ENCODE assay signal across 24 cellular contexts in the genomic region with DNA sequence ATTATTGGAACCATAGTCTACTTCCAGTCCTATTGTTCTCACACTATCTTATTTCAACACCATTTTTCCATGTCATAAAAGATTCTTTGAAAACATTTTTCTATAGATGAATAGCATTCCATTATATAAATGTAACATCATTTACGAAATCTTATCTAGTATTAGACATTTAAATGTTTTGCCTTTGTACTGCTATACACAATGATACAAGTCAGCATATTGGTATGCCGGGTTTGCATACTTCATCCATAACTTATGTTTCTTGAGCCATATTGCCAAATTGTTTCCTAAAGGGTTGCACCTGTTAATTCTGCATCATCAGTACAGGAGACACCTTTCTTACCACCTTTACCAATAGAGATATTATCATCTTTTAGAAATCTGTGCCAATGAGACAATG.
DNase-seq lines count a peak whose midpoint lies in the region; ATAC-seq, FAIRE-seq and TF ChIP-seq lines count a peak whose summit lies in the region.
"Had no signal": no experiment of that assay in that cellular context is flagged by ENCODE, and none has a peak within 500 bp of the region (broad histone marks: within the 10 kb centered on the region; RNA-seq: fewer than 3 reads in every experiment).

No MANE protein-coding gene starts in this region.

- no peak overlapping the region for H3K4me2 ChIP-seq in mammary epithelial cell (ENCODE audit: insufficient read depth, low read depth, low read length)
- H3K4me2 ChIP-seq in astrocyte (ENCODE audit: low read length) = no peak overlapping the region
- H3K4me2 ChIP-seq: KMS-11 had no signal

- TF ChIP-seq POLR2A in breast epithelium (IDR thresholded peaks at IDR 0.05) = no peak

- H3K9me3 ChIP-seq in mammary epithelial cell (replicated peaks; ENCODE audit: insufficient read depth, low read length) (no peaks in the 10 kb centered on the region), breast epithelium (no peaks in the 10 kb centered on the region), astrocyte (ENCODE audit: insufficient read depth, low read depth, low read length) (no peaks in the 10 kb centered on the region), mucosa of descending colon (no peaks in the 10 kb centered on the region)

- CTCF ChIA-PET in mammary epithelial cell (lab: Charles Lee; ENCODE audit: low non-redundant PET) = no interaction called here

- H3K4me1 ChIP-seq in mammary epithelial cell (ENCODE audit: insufficient read depth, low read length) (no peaks in the 10 kb centered on the region), breast epithelium (no peaks in the 10 kb centered on the region), astrocyte (ENCODE audit: insufficient read depth, low read length) (peaks cover 4% of the 10 kb centered on the region), mucosa of descending colon (ENCODE audit: low read depth) (no peaks in the 10 kb centered on the region)

- 52% methylated on average over 2 of the region's 2 CpGs for WGBS in mammary epithelial cell (ENCODE audit: low coverage, missing lambda C conversion rate)

- peaks cover 10% of the 10 kb centered on the region for H3K36me3 Mint-ChIP-seq in astrocyte (ENCODE audit: low read depth, unreplicated experiment)

- no peak overlapping the region for H3K4me3 Mint-ChIP-seq in astrocyte (ENCODE audit: unreplicated experiment)
- H3K4me3 Mint-ChIP-seq: CD8-positive, alpha-beta memory T cell; H9 had no signal

- H3K36me3 ChIP-seq in mammary epithelial cell (ENCODE audit: insufficient read depth, low read length) = no peaks in the 10 kb centered on the region
- H3K36me3 ChIP-seq in breast epithelium = no peaks in the 10 kb centered on the region
- no peaks in the 10 kb centered on the region for H3K36me3 ChIP-seq in astrocyte (ENCODE audit: insufficient read depth, low read length)
- no peaks in the 10 kb centered on the region for H3K36me3 ChIP-seq in mucosa of descending colon (ENCODE audit: low read depth)

- no peaks in the 10 kb centered on the region for H3K27me3 ChIP-seq in mammary epithelial cell (ENCODE audit: insufficient read depth, low read length)
- H3K27me3 ChIP-seq in breast epithelium = no peaks in the 10 kb centered on the region
- H3K27me3 ChIP-seq in astrocyte (ENCODE audit: insufficient read depth, low read length) = no peaks in the 10 kb centered on the region

- H3K9ac ChIP-seq in mammary epithelial cell (ENCODE audit: insufficient read depth, low read length) = no peak overlapping the region
- no peak overlapping the region for H3K9ac ChIP-seq in astrocyte (ENCODE audit: low read length)
- H3K9ac ChIP-seq: KMS-11 had no signal

- dilution Hi-C loops in mammary epithelial cell (cut with HindIII; ENCODE audit: low sequenced_read_pairs) = no loop called here

- no peak for ATAC-seq in mucosa of descending colon
- ATAC-seq in GM21737 (IDR thresholded peaks at IDR 0.05; ENCODE audit: unreplicated experiment) = no peak

- H3K4me1 Mint-ChIP-seq in astrocyte (ENCODE audit: low read depth, unreplicated experiment) = no peaks in the 10 kb centered on the region

- no peaks in the 10 kb centered on the region for H3K9me3 Mint-ChIP-seq in astrocyte (ENCODE audit: unreplicated experiment)
- H3K9me3 Mint-ChIP-seq: CD8-positive, alpha-beta memory T cell; H9 had no signal

- intact Hi-C loops in mammary epithelial cell (cut with micrococcal nuclease) (no loop called here), breast epithelium (cut with DNase I; ENCODE audit: low total_unique reads) (loop anchor here (1.0 kb wide), 1 partner anchor 15 kb away; no protein-coding TSS in a partner anchor), mucosa of descending colon (cut with DNase I, micrococcal nuclease) (no loop called here)

- in situ Hi-C loops in mammary epithelial cell (cut with MboI; ENCODE audit: low sequenced_read_pairs in 2 of 2) = no loop called here

- no TSS peak for BruUV-seq in mammary epithelial cell (replicated peaks; lab: Mats Ljungman, UMichigan)

- DNase-seq in mammary epithelial cell (peak; percentile 1), breast epithelium (ENCODE audit: low spot score in 2 of 2) (no peak), astrocyte (ENCODE audit: low read depth) (peak; percentile 26), foreskin fibroblast (peak; percentile 13 to 34), mucosa of descending colon (no peak), medulla oblongata (ENCODE audit: extremely low spot score) (no peak)
- DNase-seq: 8988T; Calu3; CD8-positive, alpha-beta memory T cell; DMS153; GDM1; H9; NCI-H1092 treated with DMSO at 0.1 percent for 48 hours; NCI-H1436 treated with DMSO at 0.1 percent for 48 hours; NCI-H1930; NCI-H345; NCI-H524; NCI-H774; NK-92 treated with Interleukin-12 subunit alpha and Interleukin-12 subunit beta, amount 100 ng/mL, for 24 hours had no signal

- no peaks in the 10 kb centered on the region for H3K79me2 ChIP-seq in mammary epithelial cell (ENCODE audit: insufficient read depth, low read length)
- H3K79me2 ChIP-seq in astrocyte (ENCODE audit: insufficient read depth, low read length) = no peaks in the 10 kb centered on the region

- H3K27me3 Mint-ChIP-seq in astrocyte (ENCODE audit: low read depth, unreplicated experiment) = peaks cover 8% of the 10 kb centered on the region
- H3K27me3 Mint-ChIP-seq: CD8-positive, alpha-beta memory T cell had no signal

- H4K20me1 ChIP-seq in mammary epithelial cell (ENCODE audit: insufficient read depth, low read length) = no peaks in the 10 kb centered on the region
- no peaks in the 10 kb centered on the region for H4K20me1 ChIP-seq in astrocyte (ENCODE audit: insufficient read depth, low read length)

- no peak overlapping the region for H3K27ac Mint-ChIP-seq in astrocyte (ENCODE audit: unreplicated experiment)
- H3K27ac Mint-ChIP-seq: H9 had no signal

- H3K4me3 ChIP-seq in mammary epithelial cell (replicated peaks in 1 of 3; ENCODE audit: insufficient read depth in 1 of 3, low read depth in 2 of 3, low read length in 3 of 3) = no peak overlapping the region
- H3K4me3 ChIP-seq in breast epithelium = no peak overlapping the region
- H3K4me3 ChIP-seq in astrocyte (ENCODE audit: insufficient read depth, low read depth, low read length) = no peak overlapping the region
- no peak overlapping the region for H3K4me3 ChIP-seq in foreskin fibroblast (ENCODE audit: low read depth in 1 of 2, low read length in 2 of 2)
- H3K4me3 ChIP-seq in mucosa of descending colon = no peak overlapping the region

- TF ChIP-seq CTCF in mammary epithelial cell (conservative IDR thresholded peaks at IDR 0.05 in 1 of 2, IDR thresholded peaks at IDR 0.05 in 1 of 2; ENCODE audit: extremely low read depth in 1 of 2, insufficient read depth in 1 of 2, low read depth in 1 of 2, low read length in 2 of 2) (no peak), breast epithelium (IDR thresholded peaks at IDR 0.05) (no peak), astrocyte (IDR thresholded peaks at IDR 0.05; ENCODE audit: insufficient read depth, low read depth, low read length) (no peak), foreskin fibroblast (IDR thresholded peaks at IDR 0.05; ENCODE audit: low read depth, low read length) (no peak), mucosa of descending colon (IDR thresholded peaks at IDR 0.05) (no peak)

- no peak for FAIRE-seq in astrocyte (lab: Jason Lieb, UNC)
- FAIRE-seq: HTR-8/SVneo had no signal

- H2AFZ ChIP-seq in mammary epithelial cell (ENCODE audit: low read depth, low read length) (no peak overlapping the region), astrocyte (ENCODE audit: low read depth, low read length) (no peak overlapping the region)

- H3K27ac ChIP-seq in mammary epithelial cell (ENCODE audit: insufficient read depth, low read depth, low read length) (no peak overlapping the region), breast epithelium (no peak overlapping the region), astrocyte (ENCODE audit: low read depth, low read length) (no peak overlapping the region)
- H3K27ac ChIP-seq: C4-2B, KMS-11, RWPE1 had no signal

Comparison
In these comparisons a context has a peak if more than half of its experiments do, and no peak if none do; other contexts are left out.
1. DNase-seq: peak in mammary epithelial cell (single experiment), astrocyte (single experiment) and foreskin fibroblast (2 of 2); none in breast epithelium (0 of 2), mucosa of descending colon (0 of 3) and medulla oblongata (single experiment).